In the genomic region with DNA sequence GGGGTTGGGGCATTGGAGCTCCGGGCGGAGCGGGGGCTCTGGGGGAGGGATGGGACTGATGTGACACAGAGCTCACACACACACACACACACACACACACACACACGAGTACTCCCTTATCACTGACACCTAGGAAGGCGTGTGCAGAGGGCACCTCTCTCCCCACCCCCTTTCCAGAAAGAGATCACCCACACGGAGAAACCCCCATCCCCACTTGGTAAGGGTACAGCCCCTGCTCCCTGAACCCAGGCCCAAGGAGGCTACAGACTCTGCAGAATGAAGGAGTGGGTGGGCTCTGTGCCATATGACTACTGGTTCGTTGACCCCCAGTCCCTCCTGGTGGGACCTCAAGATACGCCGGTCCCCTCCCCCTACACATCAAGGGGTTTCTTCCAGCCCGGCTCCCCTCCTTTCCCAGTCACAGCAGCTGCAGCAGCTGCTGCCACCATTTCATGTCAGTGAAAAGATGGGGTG, we compare ENCODE assay signal across 12 cellular contexts. TPM values are rescaled to one million over a fixed set of nuclear protein-coding genes. Genes with fewer than 3 reads are reported as not detected.
DNase-seq lines count a peak whose midpoint lies in the region; ATAC-seq and TF ChIP-seq lines count a peak whose summit lies in the region.
"Had no signal": no experiment of that assay in that cellular context is flagged by ENCODE, and none has a peak within 500 bp of the region (broad histone marks: within the 10 kb centered on the region; RNA-seq: fewer than 3 reads in every experiment).

No MANE protein-coding gene starts in this region.

- H3K27ac ChIP-seq in right atrium auricular region (peak overlapping the region; percentile 74 to 87), coronary artery (peak overlapping the region in 1 of 2 donors; percentile 85), aorta (ENCODE audit: low read depth in 1 of 2, low read length in 2 of 2) (no peak overlapping the region)

- peaks cover 37% of the 10 kb centered on the region for H3K4me1 Mint-ChIP-seq in neural crest cell

- no peak for TF ChIP-seq POLR2A in lower leg skin (IDR thresholded peaks at IDR 0.05)

- H3K27me3 ChIP-seq in right atrium auricular region (no peaks in the 10 kb centered on the region), aorta (ENCODE audit: control insufficient read depth in 1 of 2, insufficient read depth in 2 of 2, low read length in 1 of 2) (no peaks in the 10 kb centered on the region)

- no peak for TF ChIP-seq CTCF in right atrium auricular region (IDR thresholded peaks at IDR 0.05)
- TF ChIP-seq CTCF in coronary artery (IDR thresholded peaks at IDR 0.05), result no peak
- TF ChIP-seq CTCF in neural crest cell (conservative IDR thresholded peaks at IDR 0.05), result no peak
- no peak for TF ChIP-seq CTCF in lower leg skin (IDR thresholded peaks at IDR 0.05)

- no peak overlapping the region for H3K27ac Mint-ChIP-seq in neural crest cell (ENCODE audit: unreplicated experiment)
- H3K27ac Mint-ChIP-seq: activated naive CD4-positive, alpha-beta T cell treated with anti-CD3 and anti-CD28 coated beads for 36 hours had no signal

- H3K36me3 ChIP-seq in right atrium auricular region (no peaks in the 10 kb centered on the region), aorta (ENCODE audit: control insufficient read depth in 1 of 2, insufficient read depth in 2 of 2, low read length in 1 of 2) (no peaks in the 10 kb centered on the region)

- peak overlapping the region; percentile 59 for H3K4me3 Mint-ChIP-seq in neural crest cell

- intact Hi-C loops in Right ventricle myocardium inferior (cut with DNase I), result no loop called here
- intact Hi-C loops in aorta (cut with DNase I), result no loop called here
- intact Hi-C loops in lower leg skin (cut with DNase I; ENCODE audit: low total_unique reads), result no loop called here

- peaks cover 65% of the 10 kb centered on the region for H3K27me3 Mint-ChIP-seq in neural crest cell (ENCODE audit: low read depth)

- ATAC-seq in Right ventricle myocardium inferior (no peak), aorta (ENCODE audit: low FRiP score) (no peak), GM21526 (IDR thresholded peaks at IDR 0.05; ENCODE audit: low FRiP score, unreplicated experiment) (no peak), HG02763 (IDR thresholded peaks at IDR 0.05; ENCODE audit: unreplicated experiment) (no peak)

- H3K9me3 ChIP-seq in right atrium auricular region (no peaks in the 10 kb centered on the region), aorta (ENCODE audit: control insufficient read depth, low read length) (no peaks in the 10 kb centered on the region)

- no peaks in the 10 kb centered on the region for H3K9me3 Mint-ChIP-seq in neural crest cell
- H3K9me3 Mint-ChIP-seq: activated naive CD4-positive, alpha-beta T cell treated with anti-CD3 and anti-CD28 coated beads for 36 hours had no signal

- 15 to 28% methylated on average over 7 to 10 of the region's 10 CpGs for WGBS in aorta, 2 donors
- WGBS in lower leg skin, 2 donors, result 16 to 24% methylated on average over 9 of the region's 10 CpGs

- H3K4me3 ChIP-seq in right atrium auricular region (peak overlapping the region; percentile 50 to 56), coronary artery (peak overlapping the region; percentile 79), aorta (ENCODE audit: low read length in 2 of 2) (peak overlapping the region; percentile 16 to 56), lower leg skin (ENCODE audit: low read depth, poor library complexity, severe bottlenecking) (no peak overlapping the region)

- H3K4me1 ChIP-seq in right atrium auricular region, result peaks cover 0 to 71% of the 10 kb centered on the region in 2 donors
- no peaks in the 10 kb centered on the region for H3K4me1 ChIP-seq in aorta (ENCODE audit: control insufficient read depth in 1 of 2, insufficient read depth in 2 of 2, low read length in 2 of 2)

- DNase-seq in right atrium auricular region (ENCODE audit: low spot score) (no peak), Right ventricle myocardium inferior (ENCODE audit: missing footprints) (no peak), coronary artery (ENCODE audit: low spot score) (no peak), neural crest cell (ENCODE audit: low read depth, low spot score) (no peak), aorta (no peak), lower leg skin (ENCODE audit: low spot score in 2 of 2) (no peak)
- DNase-seq: activated CD4-positive, alpha-beta T cell treated with anti-CD3 and anti-CD28 coated beads for 4 hours; activated naive CD4-positive, alpha-beta T cell treated with anti-CD3 and anti-CD28 coated beads for 36 hours; kidney glomerular epithelial cell; NCI-H187 had no signal

- H3K36me3 Mint-ChIP-seq in neural crest cell (ENCODE audit: low read depth), result no peaks in the 10 kb centered on the region

RNA-seq across cellular contexts. Expression of a gene that starts 8.7 kb away (rescaled TPM):
- 10 to 100 TPM; 59.9 to 95.6 TPM for total RNA-seq in right atrium auricular region
- total RNA-seq in Right ventricle myocardium inferior, result 67.5 TPM
- total RNA-seq in neural crest cell, result 25.7 and 30.0 TPM in 2 replicates
- total RNA-seq in aorta, result 100 to 1,000 TPM; 110 to 126 TPM
- 10 to 100 TPM in 1 of 2 donors, 1 to 10 TPM in 1; 6.9 to 31.6 TPM for polyA plus RNA-seq in aorta
- total RNA-seq in lower leg skin, result 100 to 1,000 TPM; 127 to 201 (median 149) TPM

Comparison
In these comparisons a context has a peak if more than half of its experiments do, and no peak if none do; other contexts are left out.
1. H3K27ac ChIP-seq: peak in right atrium auricular region (2 of 2); none in aorta (0 of 2).